ENCODE assay signal across 22 cellular contexts in the genomic region with DNA sequence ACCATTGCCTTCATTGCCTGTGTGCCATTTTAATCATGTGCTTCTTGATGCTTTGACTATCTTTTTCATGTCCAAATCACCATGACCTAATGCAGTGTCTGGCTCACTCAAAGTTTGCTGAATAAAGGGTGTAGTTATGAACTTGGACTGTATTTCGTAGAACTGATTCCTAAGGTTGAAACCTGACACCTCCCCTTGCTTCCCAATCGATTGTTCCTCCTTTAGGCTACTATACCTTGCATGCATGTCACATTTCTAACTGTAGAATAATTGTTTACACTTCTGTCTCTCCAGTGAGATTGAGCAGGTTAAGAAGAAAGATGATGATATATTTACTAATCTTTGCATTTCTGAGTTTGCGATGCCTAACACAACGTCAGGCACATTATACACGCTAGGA.
"Had no signal": no experiment of that assay in that cellular context is flagged by ENCODE, and none has a peak within 500 bp of the region (broad histone marks: within the 10 kb centered on the region; RNA-seq: fewer than 3 reads in every experiment).

No MANE protein-coding gene starts in this region.

- DNase-seq: activated CD4-positive, alpha-beta T cell treated with anti-CD3 and anti-CD28 coated beads, Interleukin-2, amount 50 U/mL, for 48 hours; activated effector memory CD4-positive, alpha-beta T cell treated with Interleukin-2 at 50 U/mL for 16 hours; activated naive CD4-positive, alpha-beta T cell treated with anti-CD3 and anti-CD28 coated beads for 36 hours; activated naive CD8-positive, alpha-beta T cell treated with anti-CD3 and anti-CD28 coated beads, Interleukin-2, amount 10 ng/mL, durations not matched to agents 7 days and 5 days; activated T-cell treated with anti-CD3 and anti-CD28 coated beads, Interleukin-2, amount 50 U/mL, for 72 hours; amygdala; colonic mucosa; dorsolateral prefrontal cortex; effector memory CD8-positive, alpha-beta T cell; foreskin melanocyte; head of caudate nucleus; hypothalamus; left ventricle myocardium superior; mammary epithelial cell; midbrain; natural killer cell; stimulated activated CD4-positive, alpha-beta T cell treated with anti-CD3 and anti-CD28 coated beads, Interleukin-4, amount 100 ng/mL, for 24 hours; stimulated activated naive CD8-positive, alpha-beta T cell treated with anti-CD3 and anti-CD28 coated beads, Interleukin-15, Interleukin-2, amounts not matched to agents 100 U/mL and 50 U/mL, for 24 hours; T-helper 9 cell; upper lobe of left lung had no signal

- H3K27ac Mint-ChIP-seq: activated naive CD4-positive, alpha-beta T cell treated with anti-CD3 and anti-CD28 coated beads for 36 hours; activated naive CD8-positive, alpha-beta T cell treated with anti-CD3 and anti-CD28 coated beads, Interleukin-2, amount 10 ng/mL, durations not matched to agents 7 days and 5 days; activated T-cell treated with anti-CD3 and anti-CD28 coated beads, Interleukin-2, amount 50 U/mL, for 72 hours; effector memory CD8-positive, alpha-beta T cell; natural killer cell; WTC11 had no signal

- H3K36me3 Mint-ChIP-seq: activated naive CD8-positive, alpha-beta T cell treated with anti-CD3 and anti-CD28 coated beads, Interleukin-2, amount 10 ng/mL, durations not matched to agents 7 days and 5 days; natural killer cell; WTC11 had no signal

- H3K27ac ChIP-seq: colonic mucosa, dorsolateral prefrontal cortex, upper lobe of left lung had no signal

- H3K4me3 Mint-ChIP-seq: activated naive CD4-positive, alpha-beta T cell treated with anti-CD3 and anti-CD28 coated beads for 36 hours; activated naive CD8-positive, alpha-beta T cell treated with anti-CD3 and anti-CD28 coated beads, Interleukin-2, amount 10 ng/mL, durations not matched to agents 7 days and 5 days; activated T-cell treated with anti-CD3 and anti-CD28 coated beads, Interleukin-2, amount 50 U/mL, for 72 hours; effector memory CD8-positive, alpha-beta T cell; natural killer cell; WTC11 had no signal

- ATAC-seq: activated T-cell treated with anti-CD3 and anti-CD28 coated beads, Interleukin-2, amount 50 U/mL, for 72 hours; effector memory CD8-positive, alpha-beta T cell; esophagus mucosa; left ventricle myocardium superior; natural killer cell; stimulated activated naive CD8-positive, alpha-beta T cell treated with anti-CD3 and anti-CD28 coated beads, Interleukin-15, Interleukin-2, amounts not matched to agents 100 U/mL and 50 U/mL, for 24 hours; WTC11 had no signal

- H3K9me3 Mint-ChIP-seq: activated naive CD4-positive, alpha-beta T cell treated with anti-CD3 and anti-CD28 coated beads for 36 hours; activated naive CD8-positive, alpha-beta T cell treated with anti-CD3 and anti-CD28 coated beads, Interleukin-2, amount 10 ng/mL, durations not matched to agents 7 days and 5 days; activated T-cell treated with anti-CD3 and anti-CD28 coated beads, Interleukin-2, amount 50 U/mL, for 72 hours; effector memory CD8-positive, alpha-beta T cell; natural killer cell; WTC11 had no signal
